ENCODE assay signal across 13 cellular contexts in the genomic region with DNA sequence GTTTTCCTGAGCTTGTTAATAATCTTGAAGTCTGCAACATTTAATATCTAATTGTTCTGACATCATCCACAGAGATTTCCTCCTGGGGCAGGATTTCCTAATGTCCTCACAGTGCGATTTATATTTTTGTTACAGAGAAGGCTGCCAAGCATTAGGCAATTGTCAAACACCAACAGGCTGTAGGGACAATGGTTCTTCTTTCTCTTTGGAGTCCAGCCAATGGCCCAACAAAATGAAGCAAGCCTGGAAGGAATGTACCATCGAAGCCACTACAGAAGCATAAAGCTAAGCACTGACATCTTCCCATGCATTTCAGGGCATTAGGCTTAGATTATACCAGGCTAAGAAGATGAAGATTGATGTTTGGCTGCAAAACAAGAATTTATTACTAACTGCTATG.
A peak's percentile ranks its signal among the peaks of the same experiment; 100 is the strongest.
DNase-seq lines count a peak whose midpoint lies in the region; FAIRE-seq and TF ChIP-seq lines count a peak whose summit lies in the region.
"Had no signal": no experiment of that assay in that cellular context is flagged by ENCODE, and none has a peak within 500 bp of the region (broad histone marks: within the 10 kb centered on the region; RNA-seq: fewer than 3 reads in every experiment).

No MANE protein-coding gene starts in this region.

- H3K36me3 ChIP-seq in testis (ENCODE audit: low read depth, missing control alignments) = no peaks in the 10 kb centered on the region
- H3K36me3 ChIP-seq: brain microvascular endothelial cell, ovary had no signal

- FAIRE-seq in GM19239 (lab: Jason Lieb, UNC) = no peak
- FAIRE-seq: D721Med had no signal

- DNase-seq in NCI-H345 (lab: John Stamatoyannopoulos, UW) (peak; percentile 27), NCI-H345 treated with DMSO at 0.1 percent for 48 hours (lab: John Stamatoyannopoulos, UW; ENCODE audit: unreplicated experiment) (no peak), epithelial cell of proximal tubule (ENCODE audit: low read depth) (peak; percentile 12), medulla oblongata (ENCODE audit: extremely low spot score) (peak; percentile 89), ureter (ENCODE audit: low spot score) (peak; percentile 71), testis (no peak), coronary artery (ENCODE audit: low spot score) (no peak), GM19239 (ENCODE audit: insufficient read length, low spot score) (no peak)
- DNase-seq: activated CD4-positive, CD25-positive, alpha-beta regulatory T cell treated with anti-CD3 and anti-CD28 coated beads, Interleukin-2, amount 50 U/mL, for 72 hours; brain microvascular endothelial cell; NCI-H69 had no signal

- 59 to 78% methylated on average over 2 of the region's 2 CpGs for WGBS in testis, 2 donors

- H3K4me1 ChIP-seq in testis = no peaks in the 10 kb centered on the region

- no peak for TF ChIP-seq POLR2A in testis (IDR thresholded peaks at IDR 0.05)

- intact Hi-C loops in testis (cut with DNase I; ENCODE audit: low total_unique reads) = no loop called here

- TF ChIP-seq CTCF in epithelial cell of proximal tubule (conservative IDR thresholded peaks at IDR 0.05; ENCODE audit: low read depth, low read length) = no peak
- no peak for TF ChIP-seq CTCF in testis (IDR thresholded peaks at IDR 0.05)
- no peak for TF ChIP-seq CTCF in coronary artery (IDR thresholded peaks at IDR 0.05)

- H3K27ac ChIP-seq in testis (no peak overlapping the region), coronary artery (no peak overlapping the region)
- H3K27ac ChIP-seq: brain microvascular endothelial cell, ovary had no signal

- H3K4me3 ChIP-seq in epithelial cell of proximal tubule (ENCODE audit: low read depth, low read length) (no peak overlapping the region), testis (no peak overlapping the region), coronary artery (no peak overlapping the region)
- H3K4me3 ChIP-seq: ovary had no signal

- H3K9me3 ChIP-seq in testis = no peaks in the 10 kb centered on the region
- H3K9me3 ChIP-seq: ovary had no signal

- H3K27me3 ChIP-seq in testis = no peaks in the 10 kb centered on the region
- H3K27me3 ChIP-seq: brain microvascular endothelial cell, ovary had no signal

Comparison
In these comparisons a context has a peak if more than half of its experiments do, and no peak if none do; other contexts are left out.
1. DNase-seq: peak in NCI-H345 (single experiment), epithelial cell of proximal tubule (single experiment), medulla oblongata (single experiment) and ureter (single experiment); none in NCI-H345 treated with DMSO at 0.1 percent for 48 hours (single experiment), testis (single experiment), coronary artery (single experiment) and GM19239 (single experiment).